14 cellular contexts compared by ENCODE assay signal in genomic region chr18:49062832-49063226, GRCh38.
DNase-seq lines count a peak whose midpoint lies in the region; ATAC-seq and TF ChIP-seq lines count a peak whose summit lies in the region.
"Had no signal": no experiment of that assay in that cellular context is flagged by ENCODE, and none has a peak within 500 bp of the region (broad histone marks: within the 10 kb centered on the region; RNA-seq: fewer than 3 reads in every experiment).

No MANE protein-coding gene starts in this region.

- no peak overlapping the region for H3K4me3 Mint-ChIP-seq in endodermal cell
- H3K4me3 Mint-ChIP-seq in activated naive CD4-positive, alpha-beta T cell treated with anti-CD3 and anti-CD28 coated beads for 36 hours: no peak overlapping the region
- no peak overlapping the region for H3K4me3 Mint-ChIP-seq in stimulated activated naive B cell treated with anti-CD40 and anti-IgM and Interleukin-4, amounts not matched to agents 10 μg/mL and 1 μg/mL and 100 μg/mL, for 72 hours
- H3K4me3 Mint-ChIP-seq: CD4-positive, CD25-positive, alpha-beta regulatory T cell; GM23338 had no signal

- 80 to 82% methylated on average over 1 to 2 of the region's 2 CpGs for WGBS in endodermal cell (ENCODE audit: insufficient coverage in 1 of 2, insufficient read length in 1 of 2), 2 experiments

- H4K20me1 ChIP-seq in OCI-LY7 (ENCODE audit: insufficient read depth, low read length): no peaks in the 10 kb centered on the region

- H3K4me3 ChIP-seq in cardiac muscle cell (no peak overlapping the region), OCI-LY7 (ENCODE audit: low read depth, low read length, poor library complexity, severe bottlenecking) (no peak overlapping the region), endodermal cell (ENCODE audit: low read length) (no peak overlapping the region)
- H3K4me3 ChIP-seq: GM23338 had no signal

- DNase-seq in cardiac muscle cell (ENCODE audit: low read depth in 1 of 2, low spot score in 1 of 2) (no peak), cardiac septum (ENCODE audit: low spot score) (no peak), OCI-LY7 (ENCODE audit: low spot score) (no peak), endodermal cell (no peak), NCI-H1694 (lab: John Stamatoyannopoulos, UW) (no peak)
- no peak for DNase-seq in activated naive CD4-positive, alpha-beta T cell treated with anti-CD3 and anti-CD28 coated beads for 36 hours
- DNase-seq in stimulated activated CD4-positive, alpha-beta T cell treated with anti-CD3 and anti-CD28 coated beads, Interleukin-4, amount 100 ng/mL, for 24 hours: no peak
- no peak for DNase-seq in stimulated activated naive B cell treated with anti-CD40 and anti-IgM and Interleukin-4, amounts not matched to agents 10 μg/mL and 1 μg/mL and 100 μg/mL, for 72 hours
- DNase-seq: CD4-positive, CD25-positive, alpha-beta regulatory T cell; DMS53; H7; IMR-90 had no signal

- no peaks in the 10 kb centered on the region for H3K9me3 ChIP-seq in cardiac muscle cell (ENCODE audit: low read depth)
- H3K9me3 ChIP-seq in OCI-LY7 (ENCODE audit: low read length): no peaks in the 10 kb centered on the region
- no peaks in the 10 kb centered on the region for H3K9me3 ChIP-seq in endodermal cell (ENCODE audit: control insufficient read depth, low read length)

- H3K27ac ChIP-seq in cardiac muscle cell (peak overlapping the region; percentile 82), OCI-LY7 (ENCODE audit: low read depth, low read length, poor library complexity, severe bottlenecking) (peak overlapping the region; percentile 100), endodermal cell (ENCODE audit: low read depth, low read length) (no peak overlapping the region)
- H3K27ac ChIP-seq: 22Rv1 had no signal

- H3K4me1 ChIP-seq in cardiac muscle cell (ENCODE audit: low read depth) (peaks cover 25% of the 10 kb centered on the region), OCI-LY7 (ENCODE audit: insufficient read depth, low read length, poor library complexity, severe bottlenecking) (peaks cover 71% of the 10 kb centered on the region), endodermal cell (ENCODE audit: control insufficient read depth, insufficient read depth, low read length) (peaks cover 10% of the 10 kb centered on the region)

- ATAC-seq in stimulated activated naive B cell treated with anti-CD40 and anti-IgM and Interleukin-4, amounts not matched to agents 10 μg/mL and 1 μg/mL and 100 μg/mL, for 72 hours (replicated peaks): no peak
- ATAC-seq: GM23338 had no signal

- H3K9me3 Mint-ChIP-seq in endodermal cell: no peaks in the 10 kb centered on the region
- no peaks in the 10 kb centered on the region for H3K9me3 Mint-ChIP-seq in activated naive CD4-positive, alpha-beta T cell treated with anti-CD3 and anti-CD28 coated beads for 36 hours
- H3K9me3 Mint-ChIP-seq in stimulated activated naive B cell treated with anti-CD40 and anti-IgM and Interleukin-4, amounts not matched to agents 10 μg/mL and 1 μg/mL and 100 μg/mL, for 72 hours: no peaks in the 10 kb centered on the region
- H3K9me3 Mint-ChIP-seq: CD4-positive, CD25-positive, alpha-beta regulatory T cell; GM23338 had no signal

- H3K27me3 ChIP-seq in cardiac muscle cell (no peaks in the 10 kb centered on the region), endodermal cell (ENCODE audit: control insufficient read depth, insufficient read depth, low read length, poor library complexity, severe bottlenecking) (no peaks in the 10 kb centered on the region)

- H3K36me3 ChIP-seq in cardiac muscle cell (no peaks in the 10 kb centered on the region), OCI-LY7 (ENCODE audit: insufficient read depth, low read length) (0 out of 2 replicates have a peak, but pooled peaks cover under 1% of the 10 kb centered on the region), endodermal cell (ENCODE audit: control insufficient read depth, insufficient read depth, low read length) (no peaks in the 10 kb centered on the region)

- POLR2A ChIA-PET in OCI-LY7 (lab: Charles Lee): interaction anchor here (1.1 kb wide), 1 partner anchor 40 kb away, joined by 3 read pairs; no protein-coding TSS in a partner anchor

- H2AFZ ChIP-seq in OCI-LY7 (ENCODE audit: low read length): no peak overlapping the region
- H2AFZ ChIP-seq: GM23338 had no signal

- no TSS peak for BruUV-seq in OCI-LY7 (replicated peaks; lab: Mats Ljungman, UMichigan)

- TF ChIP-seq CTCF in cardiac muscle cell (IDR thresholded peaks at IDR 0.05; ENCODE audit: low read depth, low read length): no peak
- TF ChIP-seq CTCF in OCI-LY7 (conservative IDR thresholded peaks at IDR 0.05; ENCODE audit: low read length): no peak
- TF ChIP-seq CTCF in endodermal cell (conservative IDR thresholded peaks at IDR 0.05): no peak

- H3K27me3 Mint-ChIP-seq in endodermal cell (ENCODE audit: insufficient read depth): no peaks in the 10 kb centered on the region
- no peaks in the 10 kb centered on the region for H3K27me3 Mint-ChIP-seq in activated naive CD4-positive, alpha-beta T cell treated with anti-CD3 and anti-CD28 coated beads for 36 hours (ENCODE audit: low read depth)
- H3K27me3 Mint-ChIP-seq in stimulated activated naive B cell treated with anti-CD40 and anti-IgM and Interleukin-4, amounts not matched to agents 10 μg/mL and 1 μg/mL and 100 μg/mL, for 72 hours: no peaks in the 10 kb centered on the region
- H3K27me3 Mint-ChIP-seq: CD4-positive, CD25-positive, alpha-beta regulatory T cell had no signal

- intact Hi-C loops in cardiac septum (cut with DNase I) (no loop called here), OCI-LY7 (cut with micrococcal nuclease; ENCODE audit: unreplicated experiment) (no loop called here)
- intact Hi-C loops in activated naive CD4-positive, alpha-beta T cell treated with anti-CD3 and anti-CD28 coated beads for 36 hours (cut with micrococcal nuclease): no loop called here

- CTCF ChIA-PET in OCI-LY7 (lab: Charles Lee; ENCODE audit: unreplicated experiment): no interaction called here
- CTCF ChIA-PET in activated naive CD4-positive, alpha-beta T cell treated with anti-CD3 and anti-CD28 coated beads for 36 hours (lab: Charles Lee): interaction anchor here (0.9 kb wide), 1 partner anchor 211 kb away, joined by 4 read pairs; no protein-coding TSS in a partner anchor

- no peaks in the 10 kb centered on the region for H3K9me2 ChIP-seq in OCI-LY7 (ENCODE audit: insufficient read depth, low read length)

- H3K4me1 Mint-ChIP-seq in endodermal cell: peaks cover 25% of the 10 kb centered on the region
- peaks cover 2% of the 10 kb centered on the region for H3K4me1 Mint-ChIP-seq in activated naive CD4-positive, alpha-beta T cell treated with anti-CD3 and anti-CD28 coated beads for 36 hours (ENCODE audit: low read depth)
- peaks cover 14 to 28% of the 10 kb centered on the region in 2 donors for H3K4me1 Mint-ChIP-seq in stimulated activated naive B cell treated with anti-CD40 and anti-IgM and Interleukin-4, amounts not matched to agents 10 μg/mL and 1 μg/mL and 100 μg/mL, for 72 hours

- H3K27ac Mint-ChIP-seq in endodermal cell: peak overlapping the region; percentile 70
- H3K27ac Mint-ChIP-seq in activated naive CD4-positive, alpha-beta T cell treated with anti-CD3 and anti-CD28 coated beads for 36 hours: no peak overlapping the region
- H3K27ac Mint-ChIP-seq in stimulated activated naive B cell treated with anti-CD40 and anti-IgM and Interleukin-4, amounts not matched to agents 10 μg/mL and 1 μg/mL and 100 μg/mL, for 72 hours: no peak overlapping the region
- H3K27ac Mint-ChIP-seq: GM23338 had no signal

- no peaks in the 10 kb centered on the region for H3K79me2 ChIP-seq in OCI-LY7 (ENCODE audit: insufficient read depth, low read depth, low read length)

- no peaks in the 10 kb centered on the region for H3K36me3 Mint-ChIP-seq in endodermal cell (ENCODE audit: low read depth)
- no peaks in the 10 kb centered on the region for H3K36me3 Mint-ChIP-seq in activated naive CD4-positive, alpha-beta T cell treated with anti-CD3 and anti-CD28 coated beads for 36 hours (ENCODE audit: low read depth)
- peaks cover 6 to 13% of the 10 kb centered on the region in 2 donors for H3K36me3 Mint-ChIP-seq in stimulated activated naive B cell treated with anti-CD40 and anti-IgM and Interleukin-4, amounts not matched to agents 10 μg/mL and 1 μg/mL and 100 μg/mL, for 72 hours

- H3K9ac ChIP-seq in endodermal cell (ENCODE audit: extremely low read depth, low read length, poor library complexity, severe bottlenecking): no peak overlapping the region

- H3K4me2 ChIP-seq in OCI-LY7 (ENCODE audit: low read length): peak overlapping the region; percentile 9; the same call in 1 of the 2 replicates
- H3K4me2 ChIP-seq: GM23338 had no signal
